In genomic region chr1:200409761-200410565, GRCh38 we compare ENCODE assay signal across 8 cellular contexts. TPM values are rescaled to one million over a fixed set of nuclear protein-coding genes. Genes with fewer than 3 reads are reported as not detected.
A peak's percentile ranks its signal among the peaks of the same experiment; 100 is the strongest.
DNase-seq lines count a peak whose midpoint lies in the region; ATAC-seq and TF ChIP-seq lines count a peak whose summit lies in the region.

TSS of gene ZNF281 (minus strand) at chr1:200410036. CDS start at chr1:200409705, 331 bp downstream.

- intact Hi-C loops in PC-9 (cut with micrococcal nuclease; ENCODE audit: unreplicated experiment), result loop anchor here (1.0 to 5.0 kb wide), 2 partner anchors 74 to 108 kb away; no protein-coding TSS in a partner anchor

- H3K36me3 ChIP-seq in PC-9 (ENCODE audit: low read depth), result peaks cover 32% of the 10 kb centered on the region

- H3K27me3 ChIP-seq in PC-9 (ENCODE audit: insufficient read depth, low read depth), result no peaks in the 10 kb centered on the region

- no peaks in the 10 kb centered on the region for H3K9me2 ChIP-seq in PC-9 (ENCODE audit: insufficient read depth)

- ATAC-seq in GM21723 (IDR thresholded peaks at IDR 0.05; ENCODE audit: unreplicated experiment), result peak; percentile 95

- CTCF ChIA-PET in PC-9 (lab: Charles Lee), result no interaction called here

- no peaks in the 10 kb centered on the region; the same call in 1 of the 2 replicates for H4K20me1 ChIP-seq in PC-9 (ENCODE audit: insufficient read depth)

- H3K27ac ChIP-seq in PC-9, result peak within 1 kb of the TSS; percentile 70

- no TSS peak for BruUV-seq in PC-9 (replicated peaks; lab: Mats Ljungman, UMichigan)

- H3K4me3 ChIP-seq in PC-9 (peak within 1 kb of the TSS; percentile 77), epithelial cell of proximal tubule (ENCODE audit: low read depth, low read length) (peak within 1 kb of the TSS; percentile 91)

- peak within 1 kb of the TSS; percentile 91 for H2AFZ ChIP-seq in PC-9

- POLR2A ChIA-PET in PC-9 (lab: Charles Lee; ENCODE audit: unreplicated experiment), result no interaction called here

- no peak for TF ChIP-seq CTCF in PC-9 (conservative IDR thresholded peaks at IDR 0.05)
- TF ChIP-seq CTCF in epithelial cell of proximal tubule (conservative IDR thresholded peaks at IDR 0.05; ENCODE audit: low read depth, low read length), result no peak

- peaks cover 66% of the 10 kb centered on the region for H3K4me1 ChIP-seq in PC-9 (replicated peaks; ENCODE audit: insufficient read depth)

- H3K9me3 ChIP-seq in PC-9 (ENCODE audit: insufficient read depth, low read depth), result no peaks in the 10 kb centered on the region

- in situ Hi-C loops in KBM-7 (cut with MboI; ENCODE audit: low pct_unique_long_range_greater_than_20kb, low sequenced_read_pairs), result no loop called here

- H3K4me2 ChIP-seq in PC-9, result peak within 1 kb of the TSS; percentile 87

- DNase-seq in DMS53 treated with DMSO at 0.1 percent for 48 hours (lab: John Stamatoyannopoulos, UW; ENCODE audit: unreplicated experiment) (peak; percentile 92), KBM-7 (peak; percentile 92), PC-9 (peak; percentile 83 to 95), activated T-cell treated with anti-CD3 and anti-CD28 coated beads for 48 hours (ENCODE audit: low read depth) (peak; percentile 94), epithelial cell of proximal tubule (ENCODE audit: low read depth) (peak; percentile 25), mucosa of gallbladder (ENCODE audit: low spot score) (peak; percentile 95)
- peak; percentile 98 for DNase-seq in stimulated activated CD8-positive, alpha-beta memory T cell treated with anti-CD3 and anti-CD28 coated beads, Interleukin-4, amount 100 ng/mL, for 24 hours (ENCODE audit: low read depth)

- peaks cover 16% of the 10 kb centered on the region for H3F3A ChIP-seq in PC-9 (ENCODE audit: insufficient read depth, low read depth)

- H3K79me2 ChIP-seq in PC-9 (ENCODE audit: low read depth), result peaks cover 48% of the 10 kb centered on the region

RNA-seq across cellular contexts. Expression of gene ZNF281, which starts in this region (rescaled TPM):
- 14.8 and 18.8 TPM in 2 replicates for total RNA-seq in PC-9 (2021)
- 17.4 and 18.0 TPM in 2 replicates for total RNA-seq in epithelial cell of proximal tubule
- 11.4 TPM for total RNA-seq in mucosa of gallbladder

Comparison
In these comparisons a context has a peak if more than half of its experiments do, and no peak if none do; other contexts are left out.
1. Peak in every context shown above with its lines: DNase-seq, ATAC-seq, H3K4me3 ChIP-seq and H3K27ac ChIP-seq.
2. DNase-seq: peak in every context shown above with its lines; median percentile 98 in stimulated activated CD8-positive, alpha-beta memory T cell treated with anti-CD3 and anti-CD28 coated beads, Interleukin-4, amount 100 ng/mL, for 24 hours; 95 in mucosa of gallbladder; 94 in activated T-cell treated with anti-CD3 and anti-CD28 coated beads for 48 hours; 92 in DMS53 treated with DMSO at 0.1 percent for 48 hours; 92 in KBM-7; 89 in PC-9; 25 in epithelial cell of proximal tubule.